In the genomic region with DNA sequence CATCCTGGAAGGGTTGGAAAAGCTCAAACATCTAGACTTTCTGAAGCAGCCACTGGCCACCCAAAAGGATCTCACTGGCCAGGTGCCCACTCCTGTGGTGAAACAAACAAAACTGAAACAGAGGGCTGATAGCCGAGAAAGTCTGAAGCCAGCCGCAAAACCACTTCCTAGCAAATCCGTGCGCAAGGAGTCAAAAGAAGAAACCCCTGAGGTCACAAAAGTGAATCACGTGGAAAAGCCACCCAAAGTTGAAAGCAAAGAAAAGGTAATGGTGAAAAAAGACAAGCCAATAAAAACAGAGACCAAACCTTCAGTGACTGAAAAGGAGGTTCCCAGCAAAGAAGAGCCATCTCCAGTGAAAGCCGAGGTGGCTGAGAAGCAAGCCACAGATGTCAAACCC, we compare ENCODE assay signal across 9 cellular contexts.
DNase-seq lines count a peak whose midpoint lies in the region; ATAC-seq and TF ChIP-seq lines count a peak whose summit lies in the region.
"Had no signal": no experiment of that assay in that cellular context is flagged by ENCODE, and none has a peak within 500 bp of the region (broad histone marks: within the 10 kb centered on the region; RNA-seq: fewer than 3 reads in every experiment).

No MANE protein-coding gene starts in this region.

- peak; percentile 91 for ATAC-seq in GM19372 (IDR thresholded peaks at IDR 0.05; ENCODE audit: low read depth, unreplicated experiment)
- ATAC-seq in HG03135 (IDR thresholded peaks at IDR 0.05; ENCODE audit: unreplicated experiment) = peak; percentile 91

- no peak for TF ChIP-seq CTCF in GM10248 (IDR thresholded peaks at IDR 0.05; ENCODE audit: control extremely low read depth, extremely low read depth, low read depth, missing control alignments)
- no peak for TF ChIP-seq CTCF in progenitor cell of endocrine pancreas (IDR thresholded peaks at IDR 0.05; ENCODE audit: unreplicated experiment)

- H3K27me3 Mint-ChIP-seq in progenitor cell of endocrine pancreas = no peaks in the 10 kb centered on the region

- POLR2A ChIA-PET in GM10248 (lab: Yijun Ruan, JAX) = no interaction called here

- H3K4me1 Mint-ChIP-seq in progenitor cell of endocrine pancreas (ENCODE audit: low read depth) = no peaks in the 10 kb centered on the region

- H3K27ac Mint-ChIP-seq in progenitor cell of endocrine pancreas = no peak overlapping the region

- peaks cover 6% of the 10 kb centered on the region for H3K9me3 Mint-ChIP-seq in progenitor cell of endocrine pancreas (ENCODE audit: low read depth)

- CTCF ChIA-PET in GM10248 (lab: Yijun Ruan, JAX) = interaction anchor here (0.8 to 1.1 kb wide), 3 partner anchors 22 to 53 kb away, joined by 3 read pairs; no protein-coding TSS in a partner anchor

- H3K36me3 Mint-ChIP-seq in progenitor cell of endocrine pancreas (ENCODE audit: insufficient read depth) = peaks cover 53% of the 10 kb centered on the region

- DNase-seq in GM10248 (ENCODE audit: extremely low spot score) = peak; percentile 64
- peak; percentile 66 for DNase-seq in activated effector memory CD4-positive, alpha-beta T cell treated with anti-CD3 and anti-CD28 coated beads, Interleukin-2, amount 50 U/mL, for 16 hours
- no peak for DNase-seq in progenitor cell of endocrine pancreas (ENCODE audit: low spot score, unreplicated experiment)
- no peak for DNase-seq in middle frontal gyrus (ENCODE audit: extremely low spot score, low spot score)
- no peak for DNase-seq in SKM-1 treated with dmso at 0.1 percent for 144 hours (lab: John Stamatoyannopoulos, UW; ENCODE audit: unreplicated experiment)
- no peak for DNase-seq in 8988T
- DNase-seq: NCI-H345 had no signal

- H3K4me3 Mint-ChIP-seq in progenitor cell of endocrine pancreas (ENCODE audit: low read depth) = no peak overlapping the region

Comparison
In these comparisons a context has a peak if more than half of its experiments do, and no peak if none do; other contexts are left out.
1. DNase-seq: peak in GM10248 (single experiment) and activated effector memory CD4-positive, alpha-beta T cell treated with anti-CD3 and anti-CD28 coated beads, Interleukin-2, amount 50 U/mL, for 16 hours (single experiment); none in progenitor cell of endocrine pancreas (single experiment), middle frontal gyrus (single experiment), SKM-1 treated with dmso at 0.1 percent for 144 hours (single experiment) and 8988T (single experiment).